ENCODE assay signal across 1 cellular context in genomic region chr1:111225091-111225490, GRCh38.
A peak's percentile ranks its signal among the peaks of the same experiment; 100 is the strongest.
TF ChIP-seq lines count a peak whose summit lies in the region.

No MANE protein-coding gene starts in this region.

TF ChIP-seq in GM12878, 131 proteins besides CTCF, POLR2A, EP300 and RAD21:
- TF ChIP-seq NR2F1 (conservative IDR thresholded peaks at IDR 0.05) (0 out of 2 replicates have a peak, but pooled peaks have one; percentile 43), TCF12 (IDR thresholded peaks at IDR 0.05; ENCODE audit: low read depth, low read length) (no peak)
